ENCODE assay signal across 12 cellular contexts in genomic region chr7:124893140-124893810, GRCh38.
DNase-seq lines count a peak whose midpoint lies in the region; ATAC-seq and TF ChIP-seq lines count a peak whose summit lies in the region.
"Had no signal": no experiment of that assay in that cellular context is flagged by ENCODE, and none has a peak within 500 bp of the region (broad histone marks: within the 10 kb centered on the region; RNA-seq: fewer than 3 reads in every experiment).

No MANE protein-coding gene starts in this region.

- no peaks in the 10 kb centered on the region for H3K27me3 ChIP-seq in GM06990 (replicated peaks; ENCODE audit: control insufficient read depth, insufficient read depth, low read length)

- DNase-seq in GM06990 (ENCODE audit: extremely low read depth, insufficient read length), result peak; percentile 40
- DNase-seq in DMS53 treated with DMSO at 0.1 percent for 48 hours (lab: John Stamatoyannopoulos, UW; ENCODE audit: unreplicated experiment), result no peak
- DNase-seq in HuH-7.5 (ENCODE audit: low spot score), result no peak
- DNase-seq in NCI-H2107 treated with DMSO at 0.1 percent for 48 hours (lab: John Stamatoyannopoulos, UW; ENCODE audit: unreplicated experiment), result no peak
- DNase-seq in NCI-H2196 treated with DMSO at 0.1 percent for 48 hours (lab: John Stamatoyannopoulos, UW; ENCODE audit: unreplicated experiment), result no peak
- DNase-seq: activated gamma-delta T cell; central memory CD4-positive, alpha-beta T cell; NCI-H1436 treated with DMSO at 0.1 percent for 48 hours; SK-N-SH had no signal

- ATAC-seq in GM19328 (IDR thresholded peaks at IDR 0.05; ENCODE audit: unreplicated experiment) (peak; percentile 75), HG02623 (IDR thresholded peaks at IDR 0.05; ENCODE audit: unreplicated experiment) (peak; percentile 86), HG03439 (IDR thresholded peaks at IDR 0.05; ENCODE audit: unreplicated experiment) (peak; percentile 84)

- 0 out of 2 replicates have a peak, but pooled peaks cover 2% of the 10 kb centered on the region for H3K36me3 ChIP-seq in GM06990 (ENCODE audit: control insufficient read depth, insufficient read depth, low read length)

- H3K4me3 ChIP-seq in GM06990 (replicated peaks; ENCODE audit: low read depth, low read length), result no peak overlapping the region

- TF ChIP-seq CTCF in GM06990 (IDR thresholded peaks at IDR 0.05; ENCODE audit: insufficient read depth, low read length, poor library complexity, severe bottlenecking), result no peak
